ENCODE assay signal across 1 cellular context in the genomic region with DNA sequence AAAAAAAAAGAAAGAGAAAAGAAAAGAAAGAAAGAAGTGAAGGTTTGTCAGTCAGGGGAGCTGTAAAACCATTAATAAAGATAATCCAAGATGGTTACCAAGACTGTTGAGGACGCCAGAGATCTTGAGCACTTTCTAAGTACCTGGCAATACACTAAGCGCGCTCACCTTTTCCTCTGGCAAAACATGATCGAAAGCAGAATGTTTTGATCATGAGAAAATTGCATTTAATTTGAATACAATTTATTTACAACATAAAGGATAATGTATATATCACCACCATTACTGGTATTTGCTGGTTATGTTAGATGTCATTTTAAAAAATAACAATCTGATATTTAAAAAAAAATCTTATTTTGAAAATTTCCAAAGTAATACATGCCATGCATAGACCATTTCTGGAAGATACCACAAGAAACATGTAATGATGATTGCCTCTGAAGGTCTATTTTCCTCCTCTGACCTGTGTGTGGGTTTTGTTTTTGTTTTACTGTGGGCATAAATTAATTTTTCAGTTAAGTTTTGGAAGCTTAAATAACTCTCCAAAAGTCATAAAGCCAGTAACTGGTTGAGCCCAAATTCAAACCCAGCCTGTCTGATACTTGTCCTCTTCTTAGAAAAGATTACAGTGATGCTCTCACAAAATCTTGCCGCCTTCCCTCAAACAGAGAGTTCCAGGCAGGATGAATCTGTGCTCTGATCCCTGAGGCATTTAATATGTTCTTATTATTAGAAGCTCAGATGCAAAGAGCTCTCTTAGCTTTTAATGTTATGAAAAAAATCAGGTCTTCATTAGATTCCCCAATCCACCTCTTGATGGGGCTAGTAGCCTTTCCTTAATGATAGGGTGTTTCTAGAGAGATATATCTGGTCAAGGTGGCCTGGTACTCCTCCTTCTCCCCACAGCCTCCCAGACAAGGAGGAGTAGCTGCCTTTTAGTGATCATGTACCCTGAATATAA.
TF ChIP-seq lines count a peak whose summit lies in the region.

No MANE protein-coding gene starts in this region.

TF ChIP-seq in HCT116, 20 proteins besides CTCF, POLR2A, EP300 and RAD21:
- no peak for TF ChIP-seq FOSL1 (IDR thresholded peaks at IDR 0.05; ENCODE audit: low read depth)
- TF ChIP-seq YY1 (IDR thresholded peaks at IDR 0.05; ENCODE audit: extremely low read depth, insufficient replicate concordance, low read depth, low read length), result no peak
- TF ChIP-seq EZH2phosphoT487 (IDR thresholded peaks at IDR 0.05; ENCODE audit: borderline replicate concordance), result no peak
- no peak for TF ChIP-seq SIN3A (IDR thresholded peaks at IDR 0.05; ENCODE audit: low read depth)
- no peak for TF ChIP-seq SP1 (IDR thresholded peaks at IDR 0.05; ENCODE audit: low read depth)
- TF ChIP-seq, protein P1, sequence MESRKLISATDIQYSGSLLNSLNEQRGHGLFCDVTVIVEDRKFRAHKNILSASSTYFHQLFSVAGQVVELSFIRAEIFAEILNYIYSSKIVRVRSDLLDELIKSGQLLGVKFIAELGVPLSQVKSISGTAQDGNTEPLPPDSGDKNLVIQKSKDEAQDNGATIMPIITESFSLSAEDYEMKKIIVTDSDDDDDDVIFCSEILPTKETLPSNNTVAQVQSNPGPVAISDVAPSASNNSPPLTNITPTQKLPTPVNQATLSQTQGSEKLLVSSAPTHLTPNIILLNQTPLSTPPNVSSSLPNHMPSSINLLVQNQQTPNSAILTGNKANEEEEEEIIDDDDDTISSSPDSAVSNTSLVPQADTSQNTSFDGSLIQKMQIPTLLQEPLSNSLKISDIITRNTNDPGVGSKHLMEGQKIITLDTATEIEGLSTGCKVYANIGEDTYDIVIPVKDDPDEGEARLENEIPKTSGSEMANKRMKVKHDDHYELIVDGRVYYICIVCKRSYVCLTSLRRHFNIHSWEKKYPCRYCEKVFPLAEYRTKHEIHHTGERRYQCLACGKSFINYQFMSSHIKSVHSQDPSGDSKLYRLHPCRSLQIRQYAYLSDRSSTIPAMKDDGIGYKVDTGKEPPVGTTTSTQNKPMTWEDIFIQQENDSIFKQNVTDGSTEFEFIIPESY (IDR thresholded peaks at IDR 0.05; ENCODE audit: extremely low read depth, insufficient replicate concordance, low read length), result no peak
- no peak for TF ChIP-seq EZH2 (IDR thresholded peaks at IDR 0.05)
